In the genomic region with DNA sequence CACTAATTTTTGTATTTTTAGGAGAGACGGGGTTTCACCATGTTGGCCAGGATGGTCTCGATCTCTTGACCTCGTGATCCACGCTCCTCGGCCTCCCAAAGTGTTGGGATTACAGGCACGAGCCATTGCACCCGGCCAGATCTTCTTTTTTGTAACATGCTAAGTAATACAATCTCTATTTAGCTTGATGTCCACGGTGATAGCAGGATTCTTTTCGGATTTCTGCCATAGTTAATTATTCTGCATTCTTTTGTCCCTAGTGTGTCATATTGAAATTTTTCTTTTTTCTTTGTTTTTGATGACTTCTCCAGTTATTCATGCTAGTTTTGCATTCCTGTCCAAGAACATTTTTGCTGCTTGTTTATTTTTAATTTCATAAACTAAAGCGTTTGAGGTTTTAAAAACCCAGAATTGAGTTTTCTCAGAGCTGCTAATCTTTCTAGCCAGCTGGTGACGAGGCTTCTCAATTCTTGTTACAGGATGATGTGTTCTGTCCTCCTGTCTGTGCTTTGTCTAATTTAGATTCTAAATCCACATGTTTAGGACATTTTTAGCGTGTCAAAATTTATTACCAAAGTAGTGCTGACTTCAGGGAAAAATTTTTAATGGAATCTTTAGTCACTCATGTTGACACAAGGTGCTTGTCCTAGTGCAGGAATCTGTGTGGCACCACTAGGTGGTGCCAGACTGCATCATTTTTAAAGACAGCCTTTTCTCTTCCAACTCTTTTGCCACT, we compare ENCODE assay signal across 8 cellular contexts. TPM values are rescaled to one million over a fixed set of nuclear protein-coding genes. Genes with fewer than 3 reads are reported as not detected.
DNase-seq lines count a peak whose midpoint lies in the region; FAIRE-seq and TF ChIP-seq lines count a peak whose summit lies in the region.

No MANE protein-coding gene starts in this region.

- no peaks in the 10 kb centered on the region for H3K9me3 ChIP-seq in kidney (ENCODE audit: control insufficient read depth in 1 of 2, low read length in 2 of 2)

- H3K4me3 ChIP-seq in kidney (ENCODE audit: low read length in 2 of 2) = no peak overlapping the region

- peaks cover 16 to 17% of the 10 kb centered on the region in 2 donors for H3K4me1 ChIP-seq in kidney (ENCODE audit: control insufficient read depth in 1 of 2, insufficient read depth in 1 of 2, low read depth in 1 of 2, low read length in 2 of 2)

- no TSS peak for BruUV-seq in MCF 10A (replicated peaks; lab: Mats Ljungman, UMichigan)

- no peaks in the 10 kb centered on the region for H3K36me3 Mint-ChIP-seq in MCF 10A (ENCODE audit: insufficient read depth, unreplicated experiment)

- peak overlapping the region; percentile 53 for H3K27ac Mint-ChIP-seq in MCF 10A (ENCODE audit: low read depth, unreplicated experiment)

- no peaks in the 10 kb centered on the region for H3K9me3 Mint-ChIP-seq in MCF 10A (ENCODE audit: unreplicated experiment)

- no peak for FAIRE-seq in kidney (lab: Jason Lieb, UNC)

- DNase-seq in Daoy (ENCODE audit: low read depth) = peak; percentile 78
- DNase-seq in HuH-7 (ENCODE audit: low spot score) = peak; percentile 70
- DNase-seq in SK-N-DZ (ENCODE audit: low spot score) = peak; percentile 48
- peak; percentile 76 for DNase-seq in MCF 10A (ENCODE audit: unreplicated experiment)
- DNase-seq in kidney = no peak
- DNase-seq in stimulated activated CD4-positive, alpha-beta T cell treated with anti-CD3 and anti-CD28 coated beads, Interleukin-4, amount 100 ng/mL, for 24 hours = peak; percentile 42
- no peak for DNase-seq in NK-92 treated with Interleukin-12 subunit alpha and Interleukin-12 subunit beta, amount 100 ng/mL, for 24 hours (lab: John Stamatoyannopoulos, UW)
- no peak for DNase-seq in NCI-H774 (lab: John Stamatoyannopoulos, UW)

- POLR2A ChIA-PET in MCF 10A (lab: Yijun Ruan, JAX) = interaction anchor here (0.6 to 2.2 kb wide), 10 partner anchors 8 to 174 kb away, joined by 3 to 14 read pairs (median 3); partner anchors contain the start of genes NIPSNAP1 and THOC5

- no peaks in the 10 kb centered on the region for H3K36me3 ChIP-seq in kidney (ENCODE audit: control insufficient read depth in 1 of 2, insufficient read depth in 2 of 2, low read length in 2 of 2)

- TF ChIP-seq CTCF in MCF 10A (IDR thresholded peaks at IDR 0.05; ENCODE audit: unreplicated experiment) (peak; percentile 78), kidney (IDR thresholded peaks at IDR 0.05; ENCODE audit: borderline replicate concordance, extremely low read depth, insufficient read depth) (peak; percentile 72)

- no peak overlapping the region for H3K9ac ChIP-seq in kidney (ENCODE audit: low read length in 2 of 2)

- peaks cover 57% of the 10 kb centered on the region for H3K4me1 Mint-ChIP-seq in MCF 10A (ENCODE audit: insufficient read depth, unreplicated experiment)

- H3K27me3 Mint-ChIP-seq in MCF 10A (ENCODE audit: insufficient read depth, unreplicated experiment) = no peaks in the 10 kb centered on the region

- CTCF ChIA-PET in MCF 10A (lab: Yijun Ruan, JAX) = interaction anchor here (0.6 to 2.3 kb wide), 33 partner anchors 8 to 464 kb away, joined by 3 to 39 read pairs (median 5); no protein-coding TSS in a partner anchor

- H3K27ac ChIP-seq in kidney (ENCODE audit: low read depth in 2 of 2, low read length in 2 of 2) = no peak overlapping the region

- H3K4me3 Mint-ChIP-seq in MCF 10A (ENCODE audit: unreplicated experiment) = peak overlapping the region; percentile 11

- intact Hi-C loops in MCF 10A (cut with micrococcal nuclease) = loop anchor here (1.0 to 2.0 kb wide), 2 partner anchors 35 to 230 kb away; no protein-coding TSS in a partner anchor
- intact Hi-C loops in kidney (cut with DNase I) = no loop called here

RNA-seq across cellular contexts. Expression of gene NF2, which starts 21.8 kb away (rescaled TPM):
- 88.3 and 113 TPM in 2 replicates for total RNA-seq in Daoy (2014; rRNA removed; shearing (Covaris generic))
- polyA plus RNA-seq in SK-N-DZ (2014; cell fraction: cytosol; rRNA removed) = 18.0 and 18.4 TPM in 2 replicates
- 7.8 and 9.1 TPM in 2 replicates for polyA plus RNA-seq in SK-N-DZ (2014; cell fraction: nucleus; rRNA removed)
- 92.4 and 98.3 TPM in 2 replicates for total RNA-seq in MCF 10A (2022)
- total RNA-seq in kidney = 60.6 TPM
- 15.4 TPM for polyA plus RNA-seq in kidney (ENCODE audit: insufficient read depth, low read depth, low replicate concordance)

RNA-seq across cellular contexts. Expression of gene NIPSNAP1, which starts 44.3 kb away (rescaled TPM):
- total RNA-seq in Daoy (2014; rRNA removed; shearing (Covaris generic)) = 56.9 and 57.9 TPM in 2 replicates
- 279 and 294 TPM in 2 replicates for polyA plus RNA-seq in SK-N-DZ (2014; cell fraction: cytosol; rRNA removed)
- 116 and 184 TPM in 2 replicates for polyA plus RNA-seq in SK-N-DZ (2014; cell fraction: nucleus; rRNA removed)
- 23.4 and 27.2 TPM in 2 replicates for total RNA-seq in MCF 10A (2022)
- 48.8 TPM for total RNA-seq in kidney
- 136 TPM for polyA plus RNA-seq in kidney (ENCODE audit: insufficient read depth, low read depth, low replicate concordance)

Comparison
In these comparisons a context has a peak if more than half of its experiments do, and no peak if none do; other contexts are left out.
1. DNase-seq: peak in Daoy (single experiment), HuH-7 (single experiment), SK-N-DZ (single experiment), MCF 10A (single experiment) and stimulated activated CD4-positive, alpha-beta T cell treated with anti-CD3 and anti-CD28 coated beads, Interleukin-4, amount 100 ng/mL, for 24 hours (single experiment); none in kidney (single experiment), NK-92 treated with Interleukin-12 subunit alpha and Interleukin-12 subunit beta, amount 100 ng/mL, for 24 hours (single experiment) and NCI-H774 (single experiment).